In genomic region chrX:15335135-15336022, GRCh38 we compare ENCODE assay signal across 8 cellular contexts.
DNase-seq lines count a peak whose midpoint lies in the region; ATAC-seq and FAIRE-seq lines count a peak whose summit lies in the region.

Gene PIGA, minus strand, starts transcription at chrX:15335523. Its CDS starts 3,593 bp downstream, at chrX:15331930.

- H3K27ac Mint-ChIP-seq in central memory CD8-positive, alpha-beta T cell (ENCODE audit: low read depth) = peak within 1 kb of the TSS; percentile 86

- H3K27me3 Mint-ChIP-seq in central memory CD8-positive, alpha-beta T cell = peaks cover 13% of the 10 kb centered on the region

- H3K4me1 Mint-ChIP-seq in central memory CD8-positive, alpha-beta T cell = peaks cover 13% of the 10 kb centered on the region

- ATAC-seq in GM19023 (IDR thresholded peaks at IDR 0.05; ENCODE audit: unreplicated experiment) = peak; percentile 98
- peak; percentile 99 for ATAC-seq in HG03280 (IDR thresholded peaks at IDR 0.05; ENCODE audit: unreplicated experiment)
- peak; percentile 93 for ATAC-seq in central memory CD8-positive, alpha-beta T cell (replicated peaks; ENCODE audit: extremely low read depth, poor library complexity, severe bottlenecking)

- H3K9me3 Mint-ChIP-seq in central memory CD8-positive, alpha-beta T cell = no peaks in the 10 kb centered on the region

- DNase-seq in AG08396 (ENCODE audit: low spot score) = peak; percentile 94
- peak; percentile 89 for DNase-seq in NCI-H345 treated with DMSO at 0.1 percent for 48 hours (lab: John Stamatoyannopoulos, UW; ENCODE audit: unreplicated experiment)
- DNase-seq in activated CD4-positive, CD25-positive, alpha-beta regulatory T cell (lab: John Stamatoyannopoulos, UW) = peak; percentile 69 to 85 (median 80)
- peak; percentile 70 to 88 for DNase-seq in central memory CD8-positive, alpha-beta T cell (ENCODE audit: low spot score in 2 of 2)
- DNase-seq in stimulated activated CD4-positive, alpha-beta T cell treated with anti-CD3 and anti-CD28 coated beads, Interleukin-12 subunit alpha, Interleukin-12 subunit beta, amount 100 ng/mL, for 4 hours = peak; percentile 80

- H3K4me3 Mint-ChIP-seq in central memory CD8-positive, alpha-beta T cell = peak within 1 kb of the TSS; percentile 87

- H3K36me3 Mint-ChIP-seq in central memory CD8-positive, alpha-beta T cell (ENCODE audit: insufficient read depth) = peaks cover 13% of the 10 kb centered on the region

- FAIRE-seq in islet of Langerhans (lab: Jason Lieb, UNC) = peak; percentile 94

Comparison
In these comparisons a context has a peak if more than half of its experiments do, and no peak if none do; other contexts are left out.
1. Peak in every context shown above with its lines: DNase-seq and ATAC-seq.